1 cellular context compared by ENCODE assay signal in the genomic region with DNA sequence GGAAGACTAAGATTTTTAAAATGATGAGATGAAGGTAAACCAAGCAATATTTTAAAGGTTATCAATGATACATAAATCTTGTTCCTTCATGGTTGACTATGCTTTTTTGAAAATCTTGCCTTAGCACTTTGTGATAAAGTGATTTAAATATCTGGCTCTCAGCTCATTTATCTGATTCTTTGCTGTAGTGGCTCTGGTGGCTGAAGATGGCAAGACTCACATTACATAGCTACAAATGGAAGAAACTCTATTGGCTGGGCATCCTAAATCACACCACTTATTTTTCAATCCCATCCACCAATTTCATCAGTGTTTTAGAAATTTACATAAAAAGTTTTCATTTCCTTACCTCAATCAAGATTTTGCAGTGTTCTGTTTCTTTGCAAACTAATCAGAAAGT.
TF ChIP-seq lines count a peak whose summit lies in the region.

No MANE protein-coding gene starts in this region.

TF ChIP-seq in K562, 482 proteins besides CTCF, POLR2A, EP300 and RAD21:
- TF ChIP-seq, protein P1, sequence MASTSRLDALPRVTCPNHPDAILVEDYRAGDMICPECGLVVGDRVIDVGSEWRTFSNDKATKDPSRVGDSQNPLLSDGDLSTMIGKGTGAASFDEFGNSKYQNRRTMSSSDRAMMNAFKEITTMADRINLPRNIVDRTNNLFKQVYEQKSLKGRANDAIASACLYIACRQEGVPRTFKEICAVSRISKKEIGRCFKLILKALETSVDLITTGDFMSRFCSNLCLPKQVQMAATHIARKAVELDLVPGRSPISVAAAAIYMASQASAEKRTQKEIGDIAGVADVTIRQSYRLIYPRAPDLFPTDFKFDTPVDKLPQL (IDR thresholded peaks at IDR 0.05; ENCODE audit: extremely low read depth, insufficient read length), result no peak
- TF ChIP-seq RBM22 (IDR thresholded peaks at IDR 0.05; ENCODE audit: low read depth, low read length, poor library complexity, severe bottlenecking) (no peak), POLR3G (IDR thresholded peaks at IDR 0.05; ENCODE audit: extremely low read depth, insufficient read length, insufficient replicate concordance) (no peak), ZNF57 (CRISPR knock-in tag; IDR thresholded peaks at IDR 0.05) (no peak)
- TF ChIP-seq, protein P2, sequence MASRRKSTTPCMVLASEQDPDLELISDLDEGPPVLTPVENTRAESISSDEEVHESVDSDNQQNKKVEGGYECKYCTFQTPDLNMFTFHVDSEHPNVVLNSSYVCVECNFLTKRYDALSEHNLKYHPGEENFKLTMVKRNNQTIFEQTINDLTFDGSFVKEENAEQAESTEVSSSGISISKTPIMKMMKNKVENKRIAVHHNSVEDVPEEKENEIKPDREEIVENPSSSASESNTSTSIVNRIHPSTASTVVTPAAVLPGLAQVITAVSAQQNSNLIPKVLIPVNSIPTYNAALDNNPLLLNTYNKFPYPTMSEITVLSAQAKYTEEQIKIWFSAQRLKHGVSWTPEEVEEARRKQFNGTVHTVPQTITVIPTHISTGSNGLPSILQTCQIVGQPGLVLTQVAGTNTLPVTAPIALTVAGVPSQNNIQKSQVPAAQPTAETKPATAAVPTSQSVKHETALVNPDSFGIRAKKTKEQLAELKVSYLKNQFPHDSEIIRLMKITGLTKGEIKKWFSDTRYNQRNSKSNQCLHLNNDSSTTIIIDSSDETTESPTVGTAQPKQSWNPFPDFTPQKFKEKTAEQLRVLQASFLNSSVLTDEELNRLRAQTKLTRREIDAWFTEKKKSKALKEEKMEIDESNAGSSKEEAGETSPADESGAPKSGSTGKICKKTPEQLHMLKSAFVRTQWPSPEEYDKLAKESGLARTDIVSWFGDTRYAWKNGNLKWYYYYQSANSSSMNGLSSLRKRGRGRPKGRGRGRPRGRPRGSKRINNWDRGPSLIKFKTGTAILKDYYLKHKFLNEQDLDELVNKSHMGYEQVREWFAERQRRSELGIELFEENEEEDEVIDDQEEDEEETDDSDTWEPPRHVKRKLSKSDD (conservative IDR thresholded peaks at IDR 0.05; ENCODE audit: low read length), result no peak
- TF ChIP-seq, protein P3, sequence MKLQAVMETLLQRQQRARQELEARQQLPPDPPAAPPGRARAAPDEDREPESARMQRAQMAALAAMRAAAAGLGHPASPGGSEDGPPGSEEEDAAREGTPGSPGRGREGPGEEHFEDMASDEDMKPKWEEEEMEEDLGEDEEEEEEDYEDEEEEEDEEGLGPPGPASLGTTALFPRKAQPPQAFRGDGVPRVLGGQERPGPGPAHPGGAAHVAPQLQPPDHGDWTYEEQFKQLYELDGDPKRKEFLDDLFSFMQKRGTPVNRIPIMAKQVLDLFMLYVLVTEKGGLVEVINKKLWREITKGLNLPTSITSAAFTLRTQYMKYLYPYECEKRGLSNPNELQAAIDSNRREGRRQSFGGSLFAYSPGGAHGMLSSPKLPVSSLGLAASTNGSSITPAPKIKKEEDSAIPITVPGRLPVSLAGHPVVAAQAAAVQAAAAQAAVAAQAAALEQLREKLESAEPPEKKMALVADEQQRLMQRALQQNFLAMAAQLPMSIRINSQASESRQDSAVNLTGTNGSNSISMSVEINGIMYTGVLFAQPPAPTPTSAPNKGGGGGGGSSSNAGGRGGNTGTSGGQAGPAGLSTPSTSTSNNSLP (IDR thresholded peaks at IDR 0.05; ENCODE audit: borderline replicate concordance, low read depth, low read length), result peak; percentile 15; the same call in 1 of the 2 replicates
